20 cellular contexts compared by ENCODE assay signal in genomic region chr9:83967083-83967482, GRCh38. TPM values are rescaled to one million over a fixed set of nuclear protein-coding genes. Genes with fewer than 3 reads are reported as not detected.
DNase-seq lines count a peak whose midpoint lies in the region; ATAC-seq and TF ChIP-seq lines count a peak whose summit lies in the region.
"Had no signal": no experiment of that assay in that cellular context is flagged by ENCODE, and none has a peak within 500 bp of the region (broad histone marks: within the 10 kb centered on the region; RNA-seq: fewer than 3 reads in every experiment).

No MANE protein-coding gene starts in this region.

- H3K9me3 ChIP-seq in CD8-positive, alpha-beta T cell (ENCODE audit: low read length), result no peaks in the 10 kb centered on the region
- no peaks in the 10 kb centered on the region for H3K9me3 ChIP-seq in T-helper 17 cell (ENCODE audit: control insufficient read depth, low read length, poor library complexity, severe bottlenecking)
- H3K9me3 ChIP-seq in PC-3 (ENCODE audit: low read length), result no peaks in the 10 kb centered on the region
- H3K9me3 ChIP-seq: BLaER1, tibial artery had no signal

- H3K4me3 Mint-ChIP-seq in CD8-positive, alpha-beta T cell, result no peak overlapping the region
- peak overlapping the region; percentile 22 for H3K4me3 Mint-ChIP-seq in T-helper 17 cell
- H3K4me3 Mint-ChIP-seq in immature natural killer cell, result no peak overlapping the region
- H3K4me3 Mint-ChIP-seq: stimulated activated memory B cell treated with anti-CD40 and anti-IgM and Interleukin-4, amounts not matched to agents 10 μg/mL and 1 μg/mL and 100 μg/mL, for 72 hours had no signal

- POLR2A ChIA-PET in CD8-positive, alpha-beta T cell (lab: Charles Lee), result interaction anchor here (1.2 kb wide), 1 partner anchor 12 kb away, joined by 10 read pairs; the partner anchor contains the start of genes HNRNPK and RMI1
- POLR2A ChIA-PET in PC-3 (lab: Charles Lee; ENCODE audit: unreplicated experiment), result interaction anchor here (0.6 kb wide), 1 partner anchor 21 kb away, joined by 4 read pairs; no protein-coding TSS in a partner anchor

- no TSS peak for BruUV-seq in PC-3 (replicated peaks; lab: Mats Ljungman, UMichigan)

- H3K79me2 ChIP-seq in ACC112 (ENCODE audit: control insufficient read depth, insufficient read depth, low read length, unreplicated experiment), result peaks cover 24% of the 10 kb centered on the region
- no peaks in the 10 kb centered on the region; the same call in 1 of the 2 replicates for H3K79me2 ChIP-seq in PC-3 (ENCODE audit: low read length)

- H3K27me3 ChIP-seq in ACC112 (ENCODE audit: insufficient read depth, low read length), result no peaks in the 10 kb centered on the region
- no peaks in the 10 kb centered on the region for H3K27me3 ChIP-seq in CD8-positive, alpha-beta T cell (ENCODE audit: insufficient read depth, low read length)
- H3K27me3 ChIP-seq in H7 (ENCODE audit: control insufficient read depth, insufficient read depth, low read length), result no peaks in the 10 kb centered on the region
- H3K27me3 ChIP-seq in PC-3 (ENCODE audit: low read length), result no peaks in the 10 kb centered on the region
- H3K27me3 ChIP-seq: BLaER1, tibial artery had no signal

- no peak overlapping the region for H3K4me2 ChIP-seq in PC-3 (ENCODE audit: low read length)
- H3K4me2 ChIP-seq: BLaER1, KMS-11 had no signal

- intact Hi-C loops in CD8-positive, alpha-beta T cell (cut with DNase I, micrococcal nuclease), result no loop called here
- intact Hi-C loops in PC-3 (cut with micrococcal nuclease), result no loop called here

- CTCF ChIA-PET in CD8-positive, alpha-beta T cell (lab: Charles Lee), result no interaction called here
- CTCF ChIA-PET in PC-3 (lab: Charles Lee), result no interaction called here

- no peaks in the 10 kb centered on the region for H3K9me3 Mint-ChIP-seq in CD8-positive, alpha-beta T cell
- no peaks in the 10 kb centered on the region for H3K9me3 Mint-ChIP-seq in immature natural killer cell
- H3K9me3 Mint-ChIP-seq: stimulated activated memory B cell treated with anti-CD40 and anti-IgM and Interleukin-4, amounts not matched to agents 10 μg/mL and 1 μg/mL and 100 μg/mL, for 72 hours had no signal

- H3K36me3 Mint-ChIP-seq in CD8-positive, alpha-beta T cell, result peaks cover 56% of the 10 kb centered on the region
- peaks cover 10% of the 10 kb centered on the region for H3K36me3 Mint-ChIP-seq in T-helper 17 cell (ENCODE audit: low read depth)
- peaks cover 26 to 49% (median 36%) of the 10 kb centered on the region in 3 donors for H3K36me3 Mint-ChIP-seq in immature natural killer cell

- no peak for TF ChIP-seq CTCF in CD8-positive, alpha-beta T cell (IDR thresholded peaks at IDR 0.05)
- no peak for TF ChIP-seq CTCF in PC-3 (conservative IDR thresholded peaks at IDR 0.05; ENCODE audit: low read depth, low read length)

- H3K4me3 ChIP-seq in ACC112 (ENCODE audit: low read depth, low read length) (no peak overlapping the region), H7 (ENCODE audit: insufficient read depth, low read depth, low read length) (no peak overlapping the region), PC-3 (ENCODE audit: low read length) (no peak overlapping the region)
- H3K4me3 ChIP-seq in CD8-positive, alpha-beta T cell (ENCODE audit: low read depth, low read length), result no peak overlapping the region
- H3K4me3 ChIP-seq: BLaER1, tibial artery had no signal

- H3K27me3 Mint-ChIP-seq in CD8-positive, alpha-beta T cell (ENCODE audit: low read depth), result no peaks in the 10 kb centered on the region
- no peaks in the 10 kb centered on the region for H3K27me3 Mint-ChIP-seq in T-helper 17 cell
- H3K27me3 Mint-ChIP-seq in immature natural killer cell (ENCODE audit: low read depth in 3 of 3), result peaks cover 2 to 21% (median 19%) of the 10 kb centered on the region in 3 donors
- H3K27me3 Mint-ChIP-seq: stimulated activated memory B cell treated with anti-CD40 and anti-IgM and Interleukin-4, amounts not matched to agents 10 μg/mL and 1 μg/mL and 100 μg/mL, for 72 hours had no signal

- no peak overlapping the region for H3K9ac ChIP-seq in PC-3 (ENCODE audit: low read length)
- H3K9ac ChIP-seq: BLaER1, KMS-11 had no signal

- ATAC-seq in CD8-positive, alpha-beta T cell, result no peak
- no peak for ATAC-seq in T-helper 17 cell
- ATAC-seq in HG03432 (IDR thresholded peaks at IDR 0.05; ENCODE audit: unreplicated experiment), result no peak
- ATAC-seq in PC-3, result no peak
- ATAC-seq: left colon; stimulated activated memory B cell treated with anti-CD40 and anti-IgM and Interleukin-4, amounts not matched to agents 10 μg/mL and 1 μg/mL and 100 μg/mL, for 72 hours had no signal

- peaks cover 15% of the 10 kb centered on the region for H3K4me1 ChIP-seq in ACC112 (ENCODE audit: control insufficient read depth, insufficient read depth, low read length, unreplicated experiment)
- H3K4me1 ChIP-seq in CD8-positive, alpha-beta T cell (ENCODE audit: insufficient read depth, low read length), result no peaks in the 10 kb centered on the region
- H3K4me1 ChIP-seq in PC-3 (ENCODE audit: insufficient read depth, low read length), result peaks cover 1% of the 10 kb centered on the region
- H3K4me1 ChIP-seq: tibial artery had no signal

- H2AFZ ChIP-seq in ACC112 (ENCODE audit: low read length, unreplicated experiment) (no peak overlapping the region), PC-3 (ENCODE audit: low read length) (no peak overlapping the region)

- peaks cover 28% of the 10 kb centered on the region for H3F3A ChIP-seq in PC-3 (ENCODE audit: low read length, unreplicated experiment)

- no peaks in the 10 kb centered on the region for H3K9me2 ChIP-seq in PC-3 (replicated peaks; ENCODE audit: low read length)

- peaks cover 32% of the 10 kb centered on the region; the same call in 1 of the 2 replicates for H4K20me1 ChIP-seq in PC-3 (ENCODE audit: low read length)

- peaks cover 27% of the 10 kb centered on the region for H3K4me1 Mint-ChIP-seq in CD8-positive, alpha-beta T cell (ENCODE audit: low read depth)
- peaks cover 22% of the 10 kb centered on the region for H3K4me1 Mint-ChIP-seq in T-helper 17 cell
- H3K4me1 Mint-ChIP-seq in immature natural killer cell, result peaks cover 8 to 38% of the 10 kb centered on the region in 2 donors

- no peak for DNase-seq in CD8-positive, alpha-beta T cell
- DNase-seq in T-helper 17 cell (no peak), immature natural killer cell (no peak), 8988T (no peak), H7 (no peak), PC-3 (no peak)
- DNase-seq: activated CD4-positive, CD25-positive, alpha-beta regulatory T cell; left colon; midbrain; NCI-H1092 treated with DMSO at 0.1 percent for 48 hours; NCI-H524; retina; SHP77 treated with DMSO at 0.1 percent for 48 hours; stimulated activated CD4-positive, alpha-beta T cell treated with anti-CD3 and anti-CD28 coated beads, Interleukin-15, amount 100 ng/mL, for 24 hours; tibial artery had no signal

- H3K36me3 ChIP-seq in ACC112 (ENCODE audit: insufficient read depth, low read length), result peaks cover 45% of the 10 kb centered on the region
- peaks cover 36% of the 10 kb centered on the region for H3K36me3 ChIP-seq in CD8-positive, alpha-beta T cell (ENCODE audit: insufficient read depth, low read length)
- H3K36me3 ChIP-seq in H7 (replicated peaks; ENCODE audit: control insufficient read depth, insufficient read depth, low read length), result peaks cover 17% of the 10 kb centered on the region
- peaks cover 42% of the 10 kb centered on the region for H3K36me3 ChIP-seq in PC-3 (ENCODE audit: low read depth, low read length)

- H3K27ac Mint-ChIP-seq in CD8-positive, alpha-beta T cell, result peak overlapping the region; percentile 12
- peak overlapping the region; percentile 78 for H3K27ac Mint-ChIP-seq in T-helper 17 cell
- H3K27ac Mint-ChIP-seq in immature natural killer cell, result peak overlapping the region in 4 of 6 donors; percentile 14 to 66 (median 53)

- 0 out of 2 replicates have a peak overlapping the region, but pooled peaks have one; percentile 28 for H3K27ac ChIP-seq in ACC112 (ENCODE audit: low read depth, low read length)
- H3K27ac ChIP-seq in CD8-positive, alpha-beta T cell (ENCODE audit: low read depth, low read length), result no peak overlapping the region
- no peak overlapping the region for H3K27ac ChIP-seq in PC-3 (ENCODE audit: low read length)
- H3K27ac ChIP-seq: BLaER1, KMS-11, tibial artery had no signal

RNA-seq across cellular contexts. Expression of gene HNRNPK, which starts 12.9 kb away (rescaled TPM):
- 100 to 1,000 TPM; 668 to 674 TPM for total RNA-seq in CD8-positive, alpha-beta T cell
- total RNA-seq in T-helper 17 cell, result 100 to 1,000 TPM; 612 to 613 TPM
- 1,000 to 10,000 TPM in 1 of 3 donors, 100 to 1,000 TPM in 2; 752 to 1,158 (median 931) TPM for polyA plus RNA-seq in immature natural killer cell
- 572 and 604 TPM in 2 replicates for total RNA-seq in H7 (2014; rRNA removed; shearing (Covaris generic))
- 550 and 583 TPM in 2 replicates for total RNA-seq in PC-3 (2014; rRNA removed)

RNA-seq across cellular contexts. Expression of gene RMI1, which starts 13.5 kb away (rescaled TPM):
- 1 to 10 TPM in 1 of 2 experiments, under 1 TPM in 1; 0.35 to 1.1 TPM for total RNA-seq in CD8-positive, alpha-beta T cell
- 1 to 10 TPM in 1 of 2 donors, under 1 TPM in 1; 0.89 to 2.7 TPM for total RNA-seq in T-helper 17 cell
- 1 to 10 TPM; 4.5 to 7.4 (median 4.9) TPM for polyA plus RNA-seq in immature natural killer cell
- total RNA-seq in H7 (2014; rRNA removed; shearing (Covaris generic)), result 10.7 and 12.3 TPM in 2 replicates
- 5.0 and 6.2 TPM in 2 replicates for total RNA-seq in PC-3 (2014; rRNA removed)

RNA-seq across cellular contexts. Expression of gene KIF27, which starts 45.9 kb away (rescaled TPM):
- total RNA-seq in CD8-positive, alpha-beta T cell, result 1 to 10 TPM; 2.9 to 3.8 TPM
- total RNA-seq in T-helper 17 cell (1 to 10 TPM; 4.9 to 7.2 TPM), PC-3 (2014; rRNA removed) (2.2 and 3.2 TPM in 2 replicates)
- polyA plus RNA-seq in immature natural killer cell, result 1 to 10 TPM; 1.5 to 1.8 (median 1.8) TPM
- total RNA-seq in H7 (2014; rRNA removed; shearing (Covaris generic)), result 1.8 and 2.7 TPM in 2 replicates

Comparison
In these comparisons a context has a peak if more than half of its experiments do, and no peak if none do; other contexts are left out.
1. H3K27ac Mint-ChIP-seq: peak in every context shown above with its lines; median percentile 78 in T-helper 17 cell; 53 in immature natural killer cell; 12 in CD8-positive, alpha-beta T cell.